1 cellular context compared by ENCODE assay signal in genomic region chr6:156776841-156777576, GRCh38.
TF ChIP-seq lines count a peak whose summit lies in the region.

ARID1B (plus strand) TSS chr6:156777378; CDS start chr6:156777681, 303 bp downstream.

TF ChIP-seq in HepG2, 621 proteins besides CTCF, POLR2A, EP300 and RAD21 (continued from another document and continues in another):
- TF ChIP-seq HDAC2 (CRISPR knock-in tag; IDR thresholded peaks at IDR 0.05): peak; percentile 11; the same call in 1 of the 2 replicates
- TF ChIP-seq IKZF4 (CRISPR knock-in tag; IDR thresholded peaks at IDR 0.05; ENCODE audit: borderline replicate concordance, low read depth, not compliant biosample characterization): peak; percentile 58
- no peak for TF ChIP-seq CSRNP1 (CRISPR knock-in tag; IDR thresholded peaks at IDR 0.05)
- no peak for TF ChIP-seq ZNF646 (CRISPR knock-in tag; IDR thresholded peaks at IDR 0.05)
- TF ChIP-seq ATF6 (CRISPR knock-in tag; conservative IDR thresholded peaks at IDR 0.05): no peak
- 0 out of 2 replicates have a peak, but pooled peaks have one; percentile 9 for TF ChIP-seq ZSCAN21 (CRISPR knock-in tag; IDR thresholded peaks at IDR 0.05; ENCODE audit: borderline replicate concordance)
- no peak for TF ChIP-seq SOX13 (IDR thresholded peaks at IDR 0.05)
- 0 out of 4 replicates have a peak, but pooled peaks of 1 of the 2 experiments have one; percentile 4 for TF ChIP-seq SOX13 (CRISPR knock-in tag; conservative IDR thresholded peaks at IDR 0.05 in 1 of 2, IDR thresholded peaks at IDR 0.05 in 1 of 2)
- no peak for TF ChIP-seq SP1 (IDR thresholded peaks at IDR 0.05)
- TF ChIP-seq SP1 (CRISPR knock-in tag; IDR thresholded peaks at IDR 0.05): no peak
- no peak for TF ChIP-seq GTF3A (CRISPR knock-in tag; conservative IDR thresholded peaks at IDR 0.05)
- no peak; the same call in 1 of the 2 replicates for TF ChIP-seq ARNT2 (CRISPR knock-in tag; IDR thresholded peaks at IDR 0.05; ENCODE audit: low read depth)
- no peak for TF ChIP-seq MTA1 (CRISPR knock-in tag; IDR thresholded peaks at IDR 0.05; ENCODE audit: borderline replicate concordance)
- TF ChIP-seq NCOA5 (CRISPR knock-in tag; IDR thresholded peaks at IDR 0.05): no peak
- no peak for TF ChIP-seq PHF20 (CRISPR knock-in tag; IDR thresholded peaks at IDR 0.05)
- no peak for TF ChIP-seq ZFP91 (CRISPR knock-in tag; IDR thresholded peaks at IDR 0.05; ENCODE audit: borderline replicate concordance)
- no peak for TF ChIP-seq CREB1 (IDR thresholded peaks at IDR 0.05)
- TF ChIP-seq CREB1 (CRISPR knock-in tag; IDR thresholded peaks at IDR 0.05): no peak
- TF ChIP-seq ZNF543 (CRISPR knock-in tag; IDR thresholded peaks at IDR 0.05): peak; percentile 26; the same call in 1 of the 2 replicates
- TF ChIP-seq TFDP2 (CRISPR knock-in tag; IDR thresholded peaks at IDR 0.05): peak; percentile 51; the same call in 1 of the 2 replicates
- TF ChIP-seq THAP8 (CRISPR knock-in tag; IDR thresholded peaks at IDR 0.05; ENCODE audit: borderline replicate concordance): 0 out of 2 replicates have a peak, but pooled peaks have one; percentile 12
- TF ChIP-seq THRA (CRISPR knock-in tag; IDR thresholded peaks at IDR 0.05; ENCODE audit: borderline replicate concordance): no peak
- TF ChIP-seq ZNF562 (CRISPR knock-in tag; IDR thresholded peaks at IDR 0.05; ENCODE audit: borderline replicate concordance): no peak
- no peak for TF ChIP-seq ZNF430 (CRISPR knock-in tag; IDR thresholded peaks at IDR 0.05)
- TF ChIP-seq ZNF792 (CRISPR knock-in tag; IDR thresholded peaks at IDR 0.05): no peak
- TF ChIP-seq LRRFIP1 (CRISPR knock-in tag; conservative IDR thresholded peaks at IDR 0.05): no peak
- TF ChIP-seq TBX2 (CRISPR knock-in tag; IDR thresholded peaks at IDR 0.05; ENCODE audit: borderline replicate concordance): no peak
- no peak for TF ChIP-seq MLXIP (CRISPR knock-in tag; IDR thresholded peaks at IDR 0.05; ENCODE audit: borderline replicate concordance)
- TF ChIP-seq ZNF703 (CRISPR knock-in tag; IDR thresholded peaks at IDR 0.05; ENCODE audit: borderline replicate concordance): no peak
- TF ChIP-seq PATZ1 (CRISPR knock-in tag; IDR thresholded peaks at IDR 0.05): no peak
- no peak for TF ChIP-seq FOSL1 (CRISPR knock-in tag; IDR thresholded peaks at IDR 0.05; ENCODE audit: borderline replicate concordance)
- TF ChIP-seq ZNF510 (CRISPR knock-in tag; IDR thresholded peaks at IDR 0.05; ENCODE audit: low read depth): peak; percentile 91; the same call in 1 of the 2 replicates
- TF ChIP-seq SP4 (CRISPR knock-in tag; IDR thresholded peaks at IDR 0.05): no peak
- no peak for TF ChIP-seq REXO4 (CRISPR knock-in tag; IDR thresholded peaks at IDR 0.05; ENCODE audit: borderline replicate concordance)
